14 cellular contexts compared by ENCODE assay signal in the genomic region with DNA sequence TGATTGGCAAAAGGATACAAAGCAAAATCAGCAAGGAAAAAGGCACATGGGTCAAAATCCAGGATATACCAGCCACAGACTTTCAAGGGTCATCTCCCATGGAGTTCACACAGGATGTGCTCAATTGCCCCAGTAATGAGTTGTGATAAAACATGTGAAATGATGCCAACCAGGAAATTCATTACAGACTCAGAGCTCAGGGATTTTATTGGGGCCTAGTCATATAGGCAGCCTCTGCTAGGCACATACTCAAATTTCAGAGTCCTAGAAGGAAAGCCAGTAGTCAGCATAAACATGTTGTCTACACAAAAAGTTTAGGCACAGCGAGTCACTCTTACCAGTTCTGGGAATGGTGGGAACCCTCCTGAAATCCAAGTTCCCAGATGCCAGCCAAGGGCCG.
DNase-seq lines count a peak whose midpoint lies in the region; ATAC-seq, FAIRE-seq and TF ChIP-seq lines count a peak whose summit lies in the region.
"Had no signal": no experiment of that assay in that cellular context is flagged by ENCODE, and none has a peak within 500 bp of the region (broad histone marks: within the 10 kb centered on the region; RNA-seq: fewer than 3 reads in every experiment).

No MANE protein-coding gene starts in this region.

- CTCF ChIA-PET in HepG2 (lab: Yijun Ruan, JAX; ENCODE audit: low intra/inter-chr PET ratio, low total read pairs), result interaction anchor here (1.6 kb wide), 1 partner anchor 387 kb away, joined by 4 read pairs; no protein-coding TSS in a partner anchor

- no peaks in the 10 kb centered on the region for H3K9me3 Mint-ChIP-seq in activated T-cell treated with anti-CD3 and anti-CD28 coated beads, Interleukin-2, amount 50 U/mL, for 72 hours
- H3K9me3 Mint-ChIP-seq: T-helper 1 cell treated with Interleukin-12 subunit alpha and Interleukin-12 subunit beta and Interleukin-4 antibody, amounts not matched to agents 30 μg/mL and 1 μg/mL, for 36 hours had no signal

- no peaks in the 10 kb centered on the region for H3K9me3 ChIP-seq in HepG2 (ENCODE audit: low read length)

- WGBS in HepG2 (ENCODE audit: low lambda C conversion rate), result 90% methylated on average over 1 of the region's 2 CpGs

- H3K27me3 Mint-ChIP-seq in activated T-cell treated with anti-CD3 and anti-CD28 coated beads, Interleukin-2, amount 50 U/mL, for 72 hours (ENCODE audit: low read depth), result no peaks in the 10 kb centered on the region

- DNase-seq in DMS153 treated with DMSO at 0.1 percent for 48 hours (lab: John Stamatoyannopoulos, UW; ENCODE audit: unreplicated experiment) (peak; percentile 40), LNCaP clone FGC (ENCODE audit: low read depth) (peak; percentile 55), dermis blood vessel endothelial cell (peak; percentile 35), HepG2 (ENCODE audit: low spot score) (no peak), UCSD-AML1 (lab: John Stamatoyannopoulos, UW; ENCODE audit: unreplicated experiment) (no peak), HuH-7 (ENCODE audit: low spot score) (no peak), COLO829 (ENCODE audit: low spot score) (no peak)
- DNase-seq in activated T-cell treated with anti-CD3 and anti-CD28 coated beads, Interleukin-2, amount 50 U/mL, for 72 hours, result no peak
- DNase-seq: activated CD4-positive, alpha-beta T cell treated with anti-CD3 and anti-CD28 coated beads, Interleukin-2, amount 50 U/mL, for 1 hour; effector memory CD4-positive, alpha-beta T cell; hippocampal formation; NCI-H345 had no signal

- TF ChIP-seq CTCF in LNCaP clone FGC (IDR thresholded peaks at IDR 0.05; ENCODE audit: control insufficient read depth, extremely low read depth, insufficient read depth) (no peak), HepG2 (CRISPR knock-in tag; IDR thresholded peaks at IDR 0.05) (no peak)

- TF ChIP-seq RAD21 in HepG2 (CRISPR knock-in tag; IDR thresholded peaks at IDR 0.05), result no peak

- no peak for TF ChIP-seq EP300 in HepG2 (IDR thresholded peaks at IDR 0.05; ENCODE audit: low read depth in 2 of 2, low read length in 2 of 2)
- TF ChIP-seq EP300 in HepG2 (CRISPR knock-in tag; IDR thresholded peaks at IDR 0.05; ENCODE audit: borderline replicate concordance), result no peak

- H3K36me3 ChIP-seq in HepG2 (replicated peaks in 1 of 2; ENCODE audit: control insufficient read depth in 1 of 2, insufficient read depth in 2 of 2, low read length in 2 of 2), result no peaks in the 10 kb centered on the region

- H3K4me2 ChIP-seq in HepG2 (ENCODE audit: low read depth, low read length), result no peak overlapping the region
- H3K4me2 ChIP-seq: PC-9 had no signal

- in situ Hi-C loops in HepG2 (cut with HindIII; ENCODE audit: extremely low pct_ligation_motif_present, low pct_unique_long_range_greater_than_20kb), result loop anchor here (5.0 to 25.0 kb wide), 3 partner anchors 168 to 1063 kb away; no protein-coding TSS in a partner anchor

- no peaks in the 10 kb centered on the region for H3K79me2 ChIP-seq in HepG2 (ENCODE audit: insufficient read depth, low read length)

- no peak for ATAC-seq in HepG2
- no peak for ATAC-seq in activated T-cell treated with anti-CD3 and anti-CD28 coated beads, Interleukin-2, amount 50 U/mL, for 72 hours (replicated peaks in 1 of 2)

- no peak overlapping the region for H3K27ac Mint-ChIP-seq in activated T-cell treated with anti-CD3 and anti-CD28 coated beads, Interleukin-2, amount 50 U/mL, for 72 hours
- H3K27ac Mint-ChIP-seq: T-helper 1 cell treated with Interleukin-12 subunit alpha and Interleukin-12 subunit beta and Interleukin-4 antibody, amounts not matched to agents 30 μg/mL and 1 μg/mL, for 36 hours had no signal

- no peak for TF ChIP-seq POLR2A in HepG2 (IDR thresholded peaks at IDR 0.05; ENCODE audit: insufficient read depth in 1 of 2, low read depth in 2 of 2, low read length in 2 of 2)

- H3K4me3 ChIP-seq in LNCaP clone FGC (ENCODE audit: low read depth, low read length), result no peak overlapping the region
- H3K4me3 ChIP-seq in HepG2 (replicated peaks in 1 of 3; ENCODE audit: insufficient read depth in 1 of 3, low read depth in 2 of 3, low read length in 3 of 3), result no peak overlapping the region
- H3K4me3 ChIP-seq: PC-9 had no signal

- H3K4me1 ChIP-seq in HepG2 (ENCODE audit: insufficient read depth, low read length), result peaks cover 13% of the 10 kb centered on the region

- H3K27me3 ChIP-seq in HepG2 (ENCODE audit: control insufficient read depth in 1 of 2, insufficient read depth in 2 of 2, low read length in 2 of 2), result no peaks in the 10 kb centered on the region

- H3K9ac ChIP-seq in HepG2 (ENCODE audit: insufficient read depth, low read depth, low read length), result no peak overlapping the region

- H3K36me3 Mint-ChIP-seq in activated T-cell treated with anti-CD3 and anti-CD28 coated beads, Interleukin-2, amount 50 U/mL, for 72 hours (ENCODE audit: insufficient read depth in 2 of 2), result no peaks in the 10 kb centered on the region

- POLR2A ChIA-PET in HepG2 (lab: Yijun Ruan, JAX), result no interaction called here

- intact Hi-C loops in HepG2 (cut with micrococcal nuclease; ENCODE audit: unreplicated experiment), result loop anchor here (5.0 kb wide), 2 partner anchors 63 to 1063 kb away; no protein-coding TSS in a partner anchor

- H3K27ac ChIP-seq in HepG2 (ENCODE audit: extremely low read length, insufficient read depth, low read length), result no peak overlapping the region
- H3K27ac ChIP-seq: PC-9 had no signal

- H3K4me3 Mint-ChIP-seq in activated T-cell treated with anti-CD3 and anti-CD28 coated beads, Interleukin-2, amount 50 U/mL, for 72 hours, result no peak overlapping the region
- H3K4me3 Mint-ChIP-seq: T-helper 1 cell treated with Interleukin-12 subunit alpha and Interleukin-12 subunit beta and Interleukin-4 antibody, amounts not matched to agents 30 μg/mL and 1 μg/mL, for 36 hours had no signal

- H3K4me1 Mint-ChIP-seq in activated T-cell treated with anti-CD3 and anti-CD28 coated beads, Interleukin-2, amount 50 U/mL, for 72 hours (ENCODE audit: low read depth), result peaks cover 7% of the 10 kb centered on the region

- no peak for FAIRE-seq in HepG2 (lab: Jason Lieb, UNC)

- no peaks in the 10 kb centered on the region for H4K20me1 ChIP-seq in HepG2 (ENCODE audit: insufficient read depth, low read length)

- no TSS peak for BruUV-seq in HepG2 (replicated peaks; lab: Mats Ljungman, UMichigan)

- no peak overlapping the region for H2AFZ ChIP-seq in HepG2 (ENCODE audit: low read length)
- H2AFZ ChIP-seq: PC-9 had no signal

TF ChIP-seq in HepG2, 621 proteins besides CTCF, POLR2A, EP300 and RAD21:
- TF ChIP-seq, protein P1, sequence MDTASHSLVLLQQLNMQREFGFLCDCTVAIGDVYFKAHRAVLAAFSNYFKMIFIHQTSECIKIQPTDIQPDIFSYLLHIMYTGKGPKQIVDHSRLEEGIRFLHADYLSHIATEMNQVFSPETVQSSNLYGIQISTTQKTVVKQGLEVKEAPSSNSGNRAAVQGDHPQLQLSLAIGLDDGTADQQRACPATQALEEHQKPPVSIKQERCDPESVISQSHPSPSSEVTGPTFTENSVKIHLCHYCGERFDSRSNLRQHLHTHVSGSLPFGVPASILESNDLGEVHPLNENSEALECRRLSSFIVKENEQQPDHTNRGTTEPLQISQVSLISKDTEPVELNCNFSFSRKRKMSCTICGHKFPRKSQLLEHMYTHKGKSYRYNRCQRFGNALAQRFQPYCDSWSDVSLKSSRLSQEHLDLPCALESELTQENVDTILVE (CRISPR knock-in tag; IDR thresholded peaks at IDR 0.05), result no peak
- 0 out of 4 replicates have a peak, but pooled peaks have one; percentile 13 to 16 for TF ChIP-seq MAFK (conservative IDR thresholded peaks at IDR 0.05 in 1 of 2, IDR thresholded peaks at IDR 0.05 in 1 of 2; ENCODE audit: low read length in 2 of 2)
- TF ChIP-seq ZFP90 (CRISPR knock-in tag; IDR thresholded peaks at IDR 0.05; ENCODE audit: borderline replicate concordance), result no peak

Comparison
In these comparisons a context has a peak if more than half of its experiments do, and no peak if none do; other contexts are left out.
1. DNase-seq: peak in DMS153 treated with DMSO at 0.1 percent for 48 hours (single experiment), LNCaP clone FGC (single experiment) and dermis blood vessel endothelial cell (single experiment); none in HepG2 (single experiment), activated T-cell treated with anti-CD3 and anti-CD28 coated beads, Interleukin-2, amount 50 U/mL, for 72 hours (0 of 2), UCSD-AML1 (single experiment), HuH-7 (single experiment) and COLO829 (single experiment).